In the genomic region with DNA sequence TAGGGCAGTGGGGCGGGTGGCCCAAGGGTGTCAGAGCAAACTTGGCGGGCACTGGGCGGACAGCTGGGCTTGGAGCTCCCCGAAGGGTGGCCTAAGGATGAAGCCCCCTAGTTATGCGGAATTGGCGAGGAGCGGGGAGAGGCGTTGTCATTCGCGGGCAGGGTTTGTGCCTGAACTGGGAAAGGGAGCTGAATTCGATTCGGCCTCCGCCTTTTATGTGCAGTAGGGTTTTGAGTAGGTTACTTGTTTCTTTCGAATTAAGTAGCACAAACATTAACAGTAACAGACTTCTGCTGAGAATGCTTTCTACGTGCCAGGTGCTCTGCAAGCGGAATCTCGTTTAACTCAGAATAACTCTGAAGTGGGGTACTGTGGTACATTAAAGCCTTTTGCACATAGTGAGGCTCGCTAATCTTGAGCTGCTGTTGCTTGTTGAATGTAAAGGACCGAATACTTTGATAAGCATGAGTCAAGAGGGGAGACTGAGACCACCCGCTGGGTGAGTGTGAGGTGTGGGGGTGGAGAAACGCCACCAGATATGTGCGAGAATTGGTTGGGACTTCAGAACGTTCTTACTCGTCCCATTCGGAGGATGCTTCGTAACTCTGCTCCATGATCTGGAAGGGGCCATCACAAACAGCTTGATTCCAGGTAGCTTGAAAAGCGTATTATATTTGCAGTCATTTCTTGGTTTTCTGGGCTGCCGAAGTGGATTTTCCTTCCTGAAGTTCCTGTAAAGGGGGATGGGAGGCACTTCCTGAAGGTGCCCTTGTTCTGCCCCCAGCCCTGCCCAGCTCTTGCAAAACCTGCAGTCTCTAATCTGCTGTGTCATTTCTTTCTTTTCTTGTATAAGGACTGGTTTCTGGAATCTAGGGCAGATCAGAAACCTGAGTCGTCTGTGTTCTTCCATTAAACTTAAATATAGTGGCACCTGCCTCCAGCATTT, we compare ENCODE assay signal across 8 cellular contexts. TPM values are rescaled to one million over a fixed set of nuclear protein-coding genes. Genes with fewer than 3 reads are reported as not detected.
A peak's percentile ranks its signal among the peaks of the same experiment; 100 is the strongest.
DNase-seq lines count a peak whose midpoint lies in the region; ATAC-seq and TF ChIP-seq lines count a peak whose summit lies in the region.

No MANE protein-coding gene starts in this region.

- 1 to 2% (median 1%) methylated on average over 26 to 29 of the region's 29 CpGs for WGBS in adrenal gland, 4 donors

- H3K27ac ChIP-seq in adrenal gland (peak overlapping the region; percentile 88 to 94 (median 93)), temporal lobe (ENCODE audit: low read depth, low read length) (peak overlapping the region; percentile 59)

- intact Hi-C loops in adrenal gland (cut with DNase I): no loop called here

- H3K4me3 ChIP-seq in adrenal gland: peak overlapping the region; percentile 72 to 93 (median 82)
- peak overlapping the region; percentile 100 for H3K4me3 ChIP-seq in kidney epithelial cell (ENCODE audit: low read depth, low read length)

- peaks cover 17 to 24% of the 10 kb centered on the region in 2 donors for H3K4me1 ChIP-seq in adrenal gland (replicated peaks in 1 of 2)

- H3K36me3 ChIP-seq in adrenal gland (replicated peaks in 1 of 2) (peaks cover 0 to 34% of the 10 kb centered on the region in 2 donors), kidney epithelial cell (ENCODE audit: control insufficient read depth, insufficient read depth, low read length) (peaks cover 2% of the 10 kb centered on the region)

- H3K27me3 ChIP-seq in adrenal gland: no peaks in the 10 kb centered on the region
- H3K27me3 ChIP-seq in kidney epithelial cell (ENCODE audit: control insufficient read depth, insufficient read depth, low read length): no peaks in the 10 kb centered on the region

- no peaks in the 10 kb centered on the region for H3K9me3 ChIP-seq in adrenal gland (replicated peaks in 1 of 3)

- no peak for TF ChIP-seq CTCF in adrenal gland (IDR thresholded peaks at IDR 0.05)
- no peak for TF ChIP-seq CTCF in kidney epithelial cell (IDR thresholded peaks at IDR 0.05; ENCODE audit: insufficient read depth, low read length, poor library complexity, severe bottlenecking)

- no peak for TF ChIP-seq POLR2A in adrenal gland (IDR thresholded peaks at IDR 0.05)

- ATAC-seq in GM18520 (IDR thresholded peaks at IDR 0.05; ENCODE audit: unreplicated experiment): no peak

- DNase-seq in GF-D8 (lab: John Stamatoyannopoulos, UW): peak; percentile 85
- peak; percentile 72 for DNase-seq in MV-4-11 (lab: John Stamatoyannopoulos, UW)
- DNase-seq in adrenal gland: peak in 6 of 7 donors; percentile 32 to 70 (median 56)
- no peak for DNase-seq in kidney epithelial cell (ENCODE audit: low read depth)
- no peak for DNase-seq in iPS-NIHi11 (ENCODE audit: low spot score)
- DNase-seq in DMS114 treated with DMSO at 0.1 percent for 48 hours (lab: John Stamatoyannopoulos, UW; ENCODE audit: unreplicated experiment): no peak

RNA-seq across cellular contexts. Expression of a gene that starts 0.9 kb away (rescaled TPM):
- total RNA-seq in adrenal gland (100 to 1,000 TPM in 3 of 8 donors, 10 to 100 TPM in 5; 54.9 to 144 (median 86.9) TPM), kidney epithelial cell (123 and 162 TPM in 2 replicates), temporal lobe (23.6 TPM)
- polyA plus RNA-seq in adrenal gland: 100 to 1,000 TPM in 1 of 3 donors, 10 to 100 TPM in 2; 44.9 to 159 (median 59.3) TPM

RNA-seq across cellular contexts. Expression of a gene that starts 33.0 kb away (rescaled TPM):
- total RNA-seq in adrenal gland: 10 to 100 TPM in 7 of 8 donors, 1 to 10 TPM in 1; 3.7 to 17.9 (median 11.7) TPM
- 1 to 10 TPM; 3.4 to 5.8 (median 4.4) TPM for polyA plus RNA-seq in adrenal gland
- total RNA-seq in kidney epithelial cell: 21.2 and 22.0 TPM in 2 replicates
- 4.2 TPM for total RNA-seq in temporal lobe

RNA-seq across cellular contexts. Expression of a gene that starts 39.6 kb away (rescaled TPM):
- total RNA-seq in adrenal gland (1 to 10 TPM in 1 of 8 donors, under 1 TPM in 7; 0.12 to 1.1 (median 0.39) TPM), kidney epithelial cell (0.08 TPM in 1 of 2 replicates, not detected in the other), temporal lobe (under 0.01 TPM)
- under 1 TPM; 0.18 to 0.72 (median 0.51) TPM for polyA plus RNA-seq in adrenal gland

Comparison
In these comparisons a context has a peak if more than half of its experiments do, and no peak if none do; other contexts are left out.
1. DNase-seq: peak in GF-D8 (single experiment), MV-4-11 (single experiment) and adrenal gland (6 of 7); none in kidney epithelial cell (single experiment), iPS-NIHi11 (single experiment) and DMS114 treated with DMSO at 0.1 percent for 48 hours (single experiment).